Comparison of ENCODE assay signal across 17 cellular contexts in the genomic region with DNA sequence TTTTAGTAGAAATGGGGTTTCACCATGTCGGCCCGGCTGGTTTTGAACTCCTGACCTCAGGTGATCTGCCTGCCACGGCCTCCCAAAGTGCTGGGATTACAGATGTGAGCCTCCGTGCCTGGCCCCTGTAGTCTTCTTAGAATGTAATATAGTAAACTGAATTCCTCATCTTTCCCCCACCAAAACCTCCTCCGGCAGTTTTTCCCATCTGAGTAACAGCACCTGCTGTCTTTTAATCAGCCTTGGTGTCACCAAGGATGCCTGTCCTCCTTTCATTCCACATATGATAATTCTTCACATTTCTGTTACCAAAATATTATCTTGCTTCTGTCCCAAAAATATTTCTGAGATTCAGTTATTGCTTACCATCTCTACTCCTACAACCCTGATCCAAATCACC.
"Had no signal": no experiment of that assay in that cellular context is flagged by ENCODE, and none has a peak within 500 bp of the region (broad histone marks: within the 10 kb centered on the region; RNA-seq: fewer than 3 reads in every experiment).

No MANE protein-coding gene starts in this region.

- H3K27ac Mint-ChIP-seq: activated B cell treated with CpG ODN at 0.5 μM for 24 hours; activated CD8-positive, alpha-beta T cell treated with anti-CD3 and anti-CD28 coated beads for 36 hours; endodermal cell; stimulated activated naive B cell treated with anti-CD40 and anti-IgM and Interleukin-4, amounts not matched to agents 10 μg/mL and 1 μg/mL and 100 μg/mL, for 72 hours had no signal

- H3K4me3 ChIP-seq: dorsolateral prefrontal cortex, gastroesophageal sphincter, hepatocyte, sigmoid colon had no signal

- H3K36me3 Mint-ChIP-seq: activated naive CD8-positive, alpha-beta T cell treated with anti-CD3 and anti-CD28 coated beads for 36 hours had no signal

- H3K27me3 Mint-ChIP-seq: activated B cell treated with CpG ODN at 0.5 μM for 24 hours; activated CD8-positive, alpha-beta T cell treated with anti-CD3 and anti-CD28 coated beads for 36 hours; activated naive CD8-positive, alpha-beta T cell treated with anti-CD3 and anti-CD28 coated beads for 36 hours; stimulated activated naive B cell treated with anti-CD40 and anti-IgM and Interleukin-4, amounts not matched to agents 10 μg/mL and 1 μg/mL and 100 μg/mL, for 72 hours had no signal

- H3K9me3 ChIP-seq: gastroesophageal sphincter, sigmoid colon had no signal

- H3K27me3 ChIP-seq: dorsolateral prefrontal cortex, gastroesophageal sphincter, hepatocyte, sigmoid colon had no signal

- H3K9me3 Mint-ChIP-seq: activated B cell treated with CpG ODN at 0.5 μM for 24 hours; activated CD8-positive, alpha-beta T cell treated with anti-CD3 and anti-CD28 coated beads for 36 hours; activated naive CD8-positive, alpha-beta T cell treated with anti-CD3 and anti-CD28 coated beads for 36 hours; activated T-cell treated with anti-CD3 and anti-CD28 coated beads, Interleukin-2, amount 50 U/mL, for 4 hours; endodermal cell; nephron; stimulated activated naive B cell treated with anti-CD40 and anti-IgM and Interleukin-4, amounts not matched to agents 10 μg/mL and 1 μg/mL and 100 μg/mL, for 72 hours had no signal

- H3K36me3 ChIP-seq: gastroesophageal sphincter, sigmoid colon had no signal

- H3K27ac ChIP-seq: gastroesophageal sphincter, hepatocyte, sigmoid colon had no signal

- H3K4me3 Mint-ChIP-seq: activated B cell treated with CpG ODN at 0.5 μM for 24 hours; activated CD8-positive, alpha-beta T cell treated with anti-CD3 and anti-CD28 coated beads for 36 hours; activated naive CD8-positive, alpha-beta T cell treated with anti-CD3 and anti-CD28 coated beads for 36 hours; activated T-cell treated with anti-CD3 and anti-CD28 coated beads, Interleukin-2, amount 50 U/mL, for 4 hours; endodermal cell; nephron; stimulated activated naive B cell treated with anti-CD40 and anti-IgM and Interleukin-4, amounts not matched to agents 10 μg/mL and 1 μg/mL and 100 μg/mL, for 72 hours had no signal

- DNase-seq: activated B cell treated with CpG ODN at 0.5 μM for 24 hours; activated CD4-positive, alpha-beta T cell treated with anti-CD3 and anti-CD28 coated beads for 48 hours; activated CD8-positive, alpha-beta T cell treated with anti-CD3 and anti-CD28 coated beads for 36 hours; activated effector memory CD4-positive, alpha-beta T cell treated with anti-CD3 and anti-CD28 coated beads, Interleukin-2, amount 50 U/mL, for 16 hours; activated naive CD8-positive, alpha-beta T cell treated with anti-CD3 and anti-CD28 coated beads for 36 hours; activated T-cell treated with anti-CD3 and anti-CD28 coated beads, Interleukin-2, amount 50 U/mL, for 4 hours; endodermal cell; islet precursor cell; SHP77 treated with DMSO at 0.1 percent for 48 hours; sigmoid colon; stimulated activated naive B cell treated with anti-CD40 and anti-IgM and Interleukin-4, amounts not matched to agents 10 μg/mL and 1 μg/mL and 100 μg/mL, for 72 hours; trophoblast cell had no signal

- ATAC-seq: activated CD8-positive, alpha-beta T cell treated with anti-CD3 and anti-CD28 coated beads for 36 hours; activated T-cell treated with anti-CD3 and anti-CD28 coated beads, Interleukin-2, amount 50 U/mL, for 4 hours; gastroesophageal sphincter; left lobe of liver had no signal
